9 cellular contexts compared by ENCODE assay signal in genomic region chr3:184563569-184563925, GRCh38. TPM values are rescaled to one million over a fixed set of nuclear protein-coding genes. Genes with fewer than 3 reads are reported as not detected.
A peak's percentile ranks its signal among the peaks of the same experiment; 100 is the strongest.
DNase-seq lines count a peak whose midpoint lies in the region; ATAC-seq and TF ChIP-seq lines count a peak whose summit lies in the region.
"Had no signal": no experiment of that assay in that cellular context is flagged by ENCODE, and none has a peak within 500 bp of the region (broad histone marks: within the 10 kb centered on the region; RNA-seq: fewer than 3 reads in every experiment).

No MANE protein-coding gene starts in this region.

- H3K27me3 Mint-ChIP-seq in Caco-2 (ENCODE audit: insufficient read depth, unreplicated experiment) (peaks cover under 1% of the 10 kb centered on the region), WTC11 (ENCODE audit: low read depth) (peaks cover 93% of the 10 kb centered on the region)

- H3K4me3 Mint-ChIP-seq in Caco-2 (ENCODE audit: unreplicated experiment) (no peak overlapping the region), WTC11 (peak overlapping the region; percentile 52)

- POLR2A ChIA-PET in Caco-2 (lab: Charles Lee), result interaction anchor here (0.6 kb wide), 1 partner anchor 1620 kb away, joined by 5 read pairs; no protein-coding TSS in a partner anchor
- POLR2A ChIA-PET in WTC11 (lab: Charles Lee), result interaction anchor here (0.7 kb wide), 1 partner anchor 35 kb away, joined by 4 read pairs; no protein-coding TSS in a partner anchor

- TF ChIP-seq CTCF in Caco-2 (IDR thresholded peaks at IDR 0.05; ENCODE audit: insufficient read depth in 1 of 2, low read depth in 1 of 2, low read length in 1 of 2, severe bottlenecking in 1 of 2, unreplicated experiment in 1 of 2), result no peak
- no peak for TF ChIP-seq CTCF in WTC11 (IDR thresholded peaks at IDR 0.05)

- H3K36me3 Mint-ChIP-seq in Caco-2 (ENCODE audit: insufficient read depth, unreplicated experiment), result peaks cover 10% of the 10 kb centered on the region
- H3K36me3 Mint-ChIP-seq in WTC11, result no peaks in the 10 kb centered on the region

- CTCF ChIA-PET in Caco-2 (lab: Charles Lee), result no interaction called here
- CTCF ChIA-PET in WTC11 (lab: Charles Lee), result interaction anchor here (1.2 to 5.0 kb wide), 4 partner anchors 20 to 198 kb away, joined by 4 to 78 read pairs (median 16); no protein-coding TSS in a partner anchor

- H3K27ac ChIP-seq in iPS-18a (ENCODE audit: low read length), result no peak overlapping the region

- intact Hi-C loops in Caco-2 (cut with micrococcal nuclease; ENCODE audit: unreplicated experiment), result no loop called here

- no peaks in the 10 kb centered on the region for H3K9me3 ChIP-seq in Caco-2
- H3K9me3 ChIP-seq in iPS-18a (ENCODE audit: control insufficient read depth, low read depth, low read length), result no peaks in the 10 kb centered on the region

- H3K27me3 ChIP-seq in Caco-2 (replicated peaks; ENCODE audit: control insufficient read depth, insufficient read depth, low read length) (no peaks in the 10 kb centered on the region), iPS-18a (ENCODE audit: control insufficient read depth, insufficient read depth, low read length) (peaks cover 94% of the 10 kb centered on the region)

- no peaks in the 10 kb centered on the region for H3K36me3 ChIP-seq in Caco-2 (ENCODE audit: control insufficient read depth, insufficient read depth, low read length)
- no peaks in the 10 kb centered on the region for H3K36me3 ChIP-seq in iPS-18a (ENCODE audit: control insufficient read depth, low read depth, low read length)

- DNase-seq in Caco-2 (no peak), WTC11 (ENCODE audit: low spot score) (no peak), retina (peak; percentile 51), globus pallidus (ENCODE audit: low spot score) (no peak), LoVo (ENCODE audit: low spot score) (no peak), NCI-H345 treated with DMSO at 0.1 percent for 48 hours (lab: John Stamatoyannopoulos, UW; ENCODE audit: unreplicated experiment) (no peak)
- DNase-seq: NCI-H2171 had no signal

- no peak overlapping the region for H3K9ac ChIP-seq in iPS-18a (ENCODE audit: low read length)

- TSS peak; percentile 59 for BruUV-seq in Caco-2 (replicated peaks; lab: Mats Ljungman, UMichigan)

- no peak for ATAC-seq in WTC11
- no peak for ATAC-seq in GM21786 (IDR thresholded peaks at IDR 0.05; ENCODE audit: unreplicated experiment)

- H3K27ac Mint-ChIP-seq in Caco-2 (ENCODE audit: unreplicated experiment), result no peak overlapping the region
- H3K27ac Mint-ChIP-seq in WTC11, result no peak overlapping the region

- peaks cover 24% of the 10 kb centered on the region for H3K4me1 Mint-ChIP-seq in Caco-2 (ENCODE audit: low read depth, unreplicated experiment)
- H3K4me1 Mint-ChIP-seq in WTC11, result peaks cover 65% of the 10 kb centered on the region

- peaks cover 27% of the 10 kb centered on the region for H3K4me1 ChIP-seq in Caco-2
- peaks cover 31% of the 10 kb centered on the region for H3K4me1 ChIP-seq in iPS-18a (ENCODE audit: control insufficient read depth, low read depth, low read length)

- H3K9me3 Mint-ChIP-seq in Caco-2 (ENCODE audit: unreplicated experiment) (no peaks in the 10 kb centered on the region), WTC11 (no peaks in the 10 kb centered on the region)

- H3K4me3 ChIP-seq in Caco-2 (ENCODE audit: low read depth, low read length) (no peak overlapping the region), iPS-18a (ENCODE audit: low read length) (peak overlapping the region; percentile 5)

TF ChIP-seq in WTC11, 78 proteins besides CTCF, POLR2A, EP300 and RAD21:
- TF ChIP-seq ETV6 (CRISPR knock-in tag; IDR thresholded peaks at IDR 0.05), result no peak
- TF ChIP-seq NR1H2 (CRISPR knock-in tag; IDR thresholded peaks at IDR 0.05), result no peak
- TF ChIP-seq, protein P1, sequence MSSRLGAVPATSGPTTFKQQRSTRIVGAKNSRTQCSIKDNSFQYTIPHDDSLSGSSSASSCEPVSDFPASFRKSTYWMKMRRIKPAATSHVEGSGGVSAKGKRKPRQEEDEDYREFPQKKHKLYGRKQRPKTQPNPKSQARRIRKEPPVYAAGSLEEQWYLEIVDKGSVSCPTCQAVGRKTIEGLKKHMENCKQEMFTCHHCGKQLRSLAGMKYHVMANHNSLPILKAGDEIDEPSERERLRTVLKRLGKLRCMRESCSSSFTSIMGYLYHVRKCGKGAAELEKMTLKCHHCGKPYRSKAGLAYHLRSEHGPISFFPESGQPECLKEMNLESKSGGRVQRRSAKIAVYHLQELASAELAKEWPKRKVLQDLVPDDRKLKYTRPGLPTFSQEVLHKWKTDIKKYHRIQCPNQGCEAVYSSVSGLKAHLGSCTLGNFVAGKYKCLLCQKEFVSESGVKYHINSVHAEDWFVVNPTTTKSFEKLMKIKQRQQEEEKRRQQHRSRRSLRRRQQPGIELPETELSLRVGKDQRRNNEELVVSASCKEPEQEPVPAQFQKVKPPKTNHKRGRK (CRISPR knock-in tag; IDR thresholded peaks at IDR 0.05; ENCODE audit: borderline replicate concordance), result no peak

RNA-seq across cellular contexts. Expression of gene EPHB3, which starts 2.0 kb away (rescaled TPM):
- total RNA-seq in Caco-2 (2022) (5.6 and 6.9 TPM in 2 replicates), WTC11 (2021) (5.3 to 11.4 TPM (median 6.3 TPM) in 3 replicates)
